ENCODE assay signal across 8 cellular contexts in the genomic region with DNA sequence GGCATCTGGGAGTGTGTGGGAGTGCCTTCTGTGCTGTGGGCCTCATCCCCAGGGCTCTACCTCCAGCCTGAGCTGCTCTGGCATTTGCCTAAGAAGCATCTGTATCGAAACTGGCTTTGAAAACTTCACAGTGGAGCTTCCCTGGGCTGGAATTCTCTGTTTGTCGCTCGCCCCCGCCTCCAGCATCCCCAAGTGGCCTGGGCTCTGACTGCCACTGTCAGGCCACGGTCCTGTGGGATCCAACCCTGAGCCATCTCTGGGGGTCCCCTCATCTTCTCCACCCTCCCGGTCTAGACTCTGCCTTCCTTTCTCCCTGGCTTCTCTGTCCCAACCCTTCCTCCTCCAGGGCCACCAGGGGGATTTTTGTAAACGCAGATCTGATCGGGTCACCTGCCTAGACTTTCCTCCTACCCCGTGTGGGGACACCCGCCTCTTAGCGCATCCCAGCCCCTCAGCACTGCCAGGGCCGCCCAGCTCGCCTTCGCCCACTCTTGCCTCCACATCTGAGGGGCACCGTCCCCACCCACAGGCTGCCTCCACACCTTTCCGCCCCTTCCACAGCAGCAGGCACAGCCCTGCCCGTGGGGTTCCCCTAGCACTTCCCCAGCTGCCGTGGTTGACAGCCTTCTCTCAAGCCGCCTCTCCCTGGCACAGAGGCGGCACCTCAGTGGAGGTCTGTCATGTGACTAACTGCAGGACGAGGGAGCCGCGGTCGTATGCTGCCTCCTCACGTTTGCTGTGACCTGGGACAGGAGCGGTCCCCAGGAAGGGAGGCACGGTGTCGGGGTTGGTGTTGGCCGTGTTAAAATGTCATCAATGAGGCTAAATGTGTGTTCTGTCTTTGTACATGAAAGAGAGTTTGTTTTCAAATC. TPM values are rescaled to one million over a fixed set of nuclear protein-coding genes. Genes with fewer than 3 reads are reported as not detected.
DNase-seq lines count a peak whose midpoint lies in the region; ATAC-seq and TF ChIP-seq lines count a peak whose summit lies in the region.

No MANE protein-coding gene starts in this region.

- H2AFZ ChIP-seq in neural progenitor cell (replicated peaks), result no peak overlapping the region

- no peaks in the 10 kb centered on the region for H3K9me3 Mint-ChIP-seq in neural progenitor cell

- DNase-seq in activated CD4-positive, alpha-beta T cell treated with anti-CD3 and anti-CD28 coated beads for 48 hours, result peak; percentile 79
- DNase-seq in choroid plexus epithelial cell (ENCODE audit: low read depth) (peak; percentile 31), neural progenitor cell (ENCODE audit: low spot score) (peak; percentile 52)

- no peak overlapping the region for H3K4me2 ChIP-seq in neural progenitor cell

- H3K27me3 Mint-ChIP-seq in neural progenitor cell (ENCODE audit: insufficient read depth, low read depth), result peaks cover 8% of the 10 kb centered on the region

- TF ChIP-seq CTCF in GM12873 (IDR thresholded peaks at IDR 0.05; ENCODE audit: insufficient read depth, low read depth, low read length, missing control alignments), result peak; percentile 53
- TF ChIP-seq CTCF in choroid plexus epithelial cell (conservative IDR thresholded peaks at IDR 0.05; ENCODE audit: low read depth, low read length), result peak; percentile 9
- TF ChIP-seq CTCF in neural progenitor cell (IDR thresholded peaks at IDR 0.05), result no peak

- no peaks in the 10 kb centered on the region for H3K79me2 ChIP-seq in neural progenitor cell (ENCODE audit: low read depth)

- no peaks in the 10 kb centered on the region for H3K27me3 ChIP-seq in neural progenitor cell

- no peaks in the 10 kb centered on the region for H3K36me3 ChIP-seq in neural progenitor cell

- peaks cover 14% of the 10 kb centered on the region for H4K20me1 ChIP-seq in neural progenitor cell (ENCODE audit: low read depth)

- peak overlapping the region; percentile 42 for H3K27ac Mint-ChIP-seq in neural progenitor cell

- no peaks in the 10 kb centered on the region for H3K4me1 ChIP-seq in neural progenitor cell

- peak overlapping the region; percentile 14 for H3K4me3 Mint-ChIP-seq in neural progenitor cell

- ATAC-seq in HG02763 (IDR thresholded peaks at IDR 0.05; ENCODE audit: unreplicated experiment), result peak; percentile 63
- ATAC-seq in GM21528 (IDR thresholded peaks at IDR 0.05; ENCODE audit: low FRiP score, unreplicated experiment), result no peak
- ATAC-seq in HG03025 (IDR thresholded peaks at IDR 0.05; ENCODE audit: low FRiP score, unreplicated experiment), result no peak

- H3F3A ChIP-seq in neural progenitor cell (ENCODE audit: low read depth), result no peaks in the 10 kb centered on the region

- H3K9me3 ChIP-seq in neural progenitor cell (ENCODE audit: low read depth), result no peaks in the 10 kb centered on the region

- peaks cover 29% of the 10 kb centered on the region for H3K4me1 Mint-ChIP-seq in neural progenitor cell

- no peaks in the 10 kb centered on the region for H3K36me3 Mint-ChIP-seq in neural progenitor cell

- no peak overlapping the region for H3K4me3 ChIP-seq in choroid plexus epithelial cell (ENCODE audit: low read depth, low read length)
- H3K4me3 ChIP-seq in neural progenitor cell, result no peak overlapping the region

- H3K27ac ChIP-seq in neural progenitor cell (no peak overlapping the region), temporal lobe (ENCODE audit: low read depth, low read length) (peak overlapping the region; percentile 46)

- H3K9ac ChIP-seq in neural progenitor cell, result no peak overlapping the region

RNA-seq across cellular contexts. Expression of a gene that starts 12.0 kb away (rescaled TPM):
- total RNA-seq in neural progenitor cell (ENCODE audit: low replicate concordance) (8.2 and 11.9 TPM in 2 replicates), temporal lobe (22.1 TPM)

RNA-seq across cellular contexts. Expression of a gene that starts 15.8 kb away (rescaled TPM):
- total RNA-seq in neural progenitor cell (ENCODE audit: low replicate concordance) (1.7 and 3.6 TPM in 2 replicates), temporal lobe (3.2 TPM)

RNA-seq across cellular contexts. Expression of a gene that starts 26.9 kb away (rescaled TPM):
- total RNA-seq in neural progenitor cell (ENCODE audit: low replicate concordance), result 11.6 and 44.3 TPM in 2 replicates
- total RNA-seq in temporal lobe, result 14.8 TPM

RNA-seq across cellular contexts. Expression of a gene that starts 27.0 kb away (rescaled TPM):
- total RNA-seq in neural progenitor cell (ENCODE audit: low replicate concordance), result 29.1 and 62.1 TPM in 2 replicates
- total RNA-seq in temporal lobe, result 3.9 TPM

RNA-seq across cellular contexts. Expression of a gene that starts 33.3 kb away (rescaled TPM):
- total RNA-seq in neural progenitor cell (ENCODE audit: low replicate concordance), result 11.7 and 39.2 TPM in 2 replicates
- 9.6 TPM for total RNA-seq in temporal lobe
